In the genomic region with DNA sequence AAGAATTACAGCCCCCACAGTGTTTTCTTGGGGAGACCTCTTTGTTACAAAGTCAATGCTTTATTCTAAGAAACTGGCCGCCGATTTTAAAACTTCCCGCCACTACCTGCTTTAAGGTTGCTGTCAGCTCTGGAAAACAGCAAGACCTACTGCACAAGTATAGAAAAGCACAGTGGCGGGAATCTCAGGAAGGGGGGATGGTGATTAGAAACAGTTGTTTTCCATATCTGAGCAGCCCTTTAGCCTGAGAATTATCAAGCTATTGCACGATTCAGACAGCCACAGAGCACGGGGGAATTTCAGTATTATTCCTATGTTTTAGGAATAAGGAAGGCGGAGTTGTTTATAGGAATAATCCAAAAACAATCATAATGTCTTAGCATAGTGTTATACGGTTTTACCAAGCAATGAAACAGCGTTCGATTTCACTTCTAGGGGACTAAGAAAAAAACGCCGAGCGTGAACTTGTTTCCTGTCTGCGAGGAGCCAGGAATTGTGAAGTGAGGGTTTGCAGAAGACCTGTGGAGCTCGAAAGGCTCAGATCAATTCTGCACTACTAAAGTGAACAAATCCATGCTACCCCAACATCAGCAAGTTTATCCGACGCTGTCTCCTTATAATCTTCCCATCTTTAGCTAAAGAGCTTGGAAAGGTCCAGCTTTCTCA, we compare ENCODE assay signal across 8 cellular contexts.
DNase-seq lines count a peak whose midpoint lies in the region; ATAC-seq and TF ChIP-seq lines count a peak whose summit lies in the region.

No MANE protein-coding gene starts in this region.

- CTCF ChIA-PET in AG04450 (lab: Charles Lee) = interaction anchor here (0.6 to 1.4 kb wide), 10 partner anchors 8 to 1341 kb away, joined by 3 to 5 read pairs (median 3); no protein-coding TSS in a partner anchor

- no peaks in the 10 kb centered on the region for H3K9me3 ChIP-seq in AG04450 (ENCODE audit: control insufficient read depth, insufficient read depth, low read length)
- no peaks in the 10 kb centered on the region for H3K9me3 ChIP-seq in psoas muscle

- POLR2A ChIA-PET in AG04450 (lab: Yijun Ruan, JAX) = no interaction called here

- intact Hi-C loops in psoas muscle (cut with DNase I) = loop anchor here in 1 of 2 donors (2.0 kb wide), 1 partner anchor 310 kb away; no protein-coding TSS in a partner anchor

- 0 to 24% (median 1%) methylated on average over 17 of the region's 17 CpGs for WGBS in psoas muscle, 3 donors

- TF ChIP-seq CTCF in AG04450 (IDR thresholded peaks at IDR 0.05; ENCODE audit: low read depth, low read length) (no peak), foreskin fibroblast (IDR thresholded peaks at IDR 0.05; ENCODE audit: low read depth, low read length) (no peak), psoas muscle (IDR thresholded peaks at IDR 0.05) (no peak)

- H3K36me3 ChIP-seq in psoas muscle (ENCODE audit: insufficient read depth in 1 of 2, low read depth in 1 of 2) = no peaks in the 10 kb centered on the region

- H3K4me3 ChIP-seq in AG04450 (ENCODE audit: low read depth, low read length) (peak overlapping the region; percentile 71), foreskin fibroblast (ENCODE audit: low read depth in 1 of 2, low read length in 2 of 2) (peak overlapping the region; percentile 59 to 68), psoas muscle (peak overlapping the region; percentile 68)

- H3K27ac ChIP-seq in AG04450 (ENCODE audit: low read depth, low read length) (no peak overlapping the region), psoas muscle (no peak overlapping the region)

- ATAC-seq in GM18868 (IDR thresholded peaks at IDR 0.05; ENCODE audit: unreplicated experiment) (peak; percentile 26), HG03060 (IDR thresholded peaks at IDR 0.05; ENCODE audit: low read depth, unreplicated experiment) (peak; percentile 9), psoas muscle (peak in 1 of 4 donors; percentile 5)

- DNase-seq in AG04450 (ENCODE audit: low read depth, low spot score) = no peak
- peak; percentile 4 for DNase-seq in SK-N-DZ (ENCODE audit: low spot score)
- no peak for DNase-seq in foreskin fibroblast
- no peak for DNase-seq in psoas muscle
- DNase-seq in NCI-H1930 (lab: John Stamatoyannopoulos, UW) = no peak
- DNase-seq in AG08395 (ENCODE audit: low spot score) = no peak

- H3K27me3 ChIP-seq in AG04450 (ENCODE audit: control insufficient read depth, insufficient read depth, low read length) (no peaks in the 10 kb centered on the region), psoas muscle (ENCODE audit: insufficient read depth in 3 of 3, low read length in 2 of 3) (no peaks in the 10 kb centered on the region)

- no peaks in the 10 kb centered on the region for H3K4me1 ChIP-seq in psoas muscle
